In the genomic region with DNA sequence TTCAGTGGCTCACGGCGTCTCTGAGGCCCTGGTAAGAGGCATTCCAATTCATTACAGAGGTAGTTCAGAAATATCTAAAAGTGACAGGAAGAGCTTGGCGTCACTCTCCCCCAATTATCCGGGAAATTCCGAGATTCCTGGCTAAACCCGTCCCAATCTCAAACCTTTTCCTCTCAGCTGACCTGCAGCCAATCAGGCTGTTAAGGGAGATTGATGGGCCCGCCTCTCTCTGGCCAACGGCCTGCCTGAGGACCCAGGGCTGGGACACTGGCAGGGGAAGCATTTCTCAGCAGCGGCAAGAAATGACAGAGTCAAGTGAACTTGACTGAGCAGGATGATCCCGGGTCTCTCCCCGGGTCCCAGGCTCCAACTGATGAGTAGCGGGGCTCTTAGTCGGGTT, we compare ENCODE assay signal across 12 cellular contexts.
"Had no signal": no experiment of that assay in that cellular context is flagged by ENCODE, and none has a peak within 500 bp of the region (broad histone marks: within the 10 kb centered on the region; RNA-seq: fewer than 3 reads in every experiment).

No MANE protein-coding gene starts in this region.

- ATAC-seq: foreskin keratinocyte; mucosa of descending colon; natural killer cell; right lobe of liver; stimulated activated naive CD8-positive, alpha-beta T cell treated with anti-CD3 and anti-CD28 coated beads, Interleukin-15, Interleukin-2, amounts not matched to agents 100 U/mL and 50 U/mL, for 24 hours; T-helper 17 cell had no signal

- H3K27me3 ChIP-seq: foreskin keratinocyte, right lobe of liver had no signal

- H3K4me3 ChIP-seq: dorsolateral prefrontal cortex, mucosa of descending colon, right lobe of liver had no signal

- DNase-seq: activated CD4-positive, CD25-positive, alpha-beta regulatory T cell; activated effector memory CD4-positive, alpha-beta T cell treated with Interleukin-2 at 50 U/mL for 16 hours; activated T-cell treated with anti-CD3 and anti-CD28 coated beads, Interleukin-2, amount 50 U/mL, for 24 hours; amniotic stem cell; dorsolateral prefrontal cortex; mucosa of descending colon; natural killer cell; right lobe of liver; stimulated activated CD4-positive, alpha-beta T cell treated with anti-CD3 and anti-CD28 coated beads, Interleukin-2, amount 100 ng/mL, for 48 hours; stimulated activated naive CD8-positive, alpha-beta T cell treated with anti-CD3 and anti-CD28 coated beads, Interleukin-15, Interleukin-2, amounts not matched to agents 100 U/mL and 50 U/mL, for 24 hours; T-helper 17 cell had no signal

- H3K9me3 ChIP-seq: mucosa of descending colon, right lobe of liver had no signal

- H3K4me1 ChIP-seq: foreskin keratinocyte, right lobe of liver had no signal

- H3K27ac ChIP-seq: dorsolateral prefrontal cortex, foreskin keratinocyte, right lobe of liver had no signal

- H3K36me3 ChIP-seq: right lobe of liver had no signal
